Comparison of ENCODE assay signal across 13 cellular contexts in the genomic region with DNA sequence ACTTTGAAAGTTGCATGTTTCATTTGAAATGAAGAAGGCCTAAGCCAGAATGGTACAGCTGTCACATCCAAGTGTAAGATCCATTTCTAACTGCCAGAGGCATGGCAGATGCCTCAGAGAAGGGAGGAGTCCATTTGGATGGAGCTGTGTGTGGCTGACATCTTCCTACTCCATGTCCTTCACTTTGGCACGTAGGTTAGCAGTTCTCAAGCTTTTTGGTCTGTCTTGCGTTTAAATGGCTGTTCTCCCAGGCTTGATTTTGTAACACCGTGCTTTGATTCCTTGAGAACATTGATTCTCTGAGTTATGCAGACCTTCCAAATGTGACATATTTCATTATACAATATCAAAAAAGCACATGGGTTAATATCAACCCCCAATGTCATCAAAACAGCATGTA. TPM values are rescaled to one million over a fixed set of nuclear protein-coding genes. Genes with fewer than 3 reads are reported as not detected.
A peak's percentile ranks its signal among the peaks of the same experiment; 100 is the strongest.
DNase-seq lines count a peak whose midpoint lies in the region; ATAC-seq and TF ChIP-seq lines count a peak whose summit lies in the region.
"Had no signal": no experiment of that assay in that cellular context is flagged by ENCODE, and none has a peak within 500 bp of the region (broad histone marks: within the 10 kb centered on the region; RNA-seq: fewer than 3 reads in every experiment).

No MANE protein-coding gene starts in this region.

- H3K27me3 Mint-ChIP-seq in natural killer cell treated with Interleukin-12 subunit alpha and Interleukin-12 subunit beta and Interleukin-15 and Interleukin-18, amount 100 ng/mL, for 72 hours = peaks cover 50 to 55% of the 10 kb centered on the region in 2 donors
- H3K27me3 Mint-ChIP-seq in glutamatergic neuron (ENCODE audit: unreplicated experiment) = peaks cover 5% of the 10 kb centered on the region

- no peaks in the 10 kb centered on the region for H3K27me3 ChIP-seq in left ventricle myocardium inferior (ENCODE audit: low read depth)
- H3K27me3 ChIP-seq in gastroesophageal sphincter = no peaks in the 10 kb centered on the region
- H3K27me3 ChIP-seq in sigmoid colon = no peaks in the 10 kb centered on the region

- peak; percentile 56 for ATAC-seq in left ventricle myocardium superior
- no peak for ATAC-seq in gastroesophageal sphincter
- no peak for ATAC-seq in natural killer cell treated with Interleukin-12 subunit alpha and Interleukin-12 subunit beta and Interleukin-15 and Interleukin-18, amount 100 ng/mL, for 72 hours
- ATAC-seq in GM18907 (IDR thresholded peaks at IDR 0.05; ENCODE audit: unreplicated experiment) = no peak
- ATAC-seq: HCT116 had no signal

- WGBS in gastroesophageal sphincter (ENCODE audit: low coverage in 1 of 2), 2 donors = 33 to 48% methylated on average over 3 of the region's 3 CpGs
- 86 to 94% methylated on average over 3 of the region's 3 CpGs for WGBS in sigmoid colon, 2 donors

- no peaks in the 10 kb centered on the region for H3K9me3 Mint-ChIP-seq in natural killer cell treated with Interleukin-12 subunit alpha and Interleukin-12 subunit beta and Interleukin-15 and Interleukin-18, amount 100 ng/mL, for 72 hours
- H3K9me3 Mint-ChIP-seq in glutamatergic neuron (ENCODE audit: unreplicated experiment) = peaks cover 8% of the 10 kb centered on the region

- H3K36me3 ChIP-seq in left ventricle myocardium inferior (no peaks in the 10 kb centered on the region), gastroesophageal sphincter (no peaks in the 10 kb centered on the region), sigmoid colon (no peaks in the 10 kb centered on the region)
- H3K36me3 ChIP-seq: BLaER1 treated with 17β-estradiol and CSF1 and Interleukin-3, amounts not matched to agents 10 nM and 100 nM had no signal

- no peak for TF ChIP-seq EP300 in gastroesophageal sphincter (IDR thresholded peaks at IDR 0.05)
- TF ChIP-seq EP300 in sigmoid colon (IDR thresholded peaks at IDR 0.05) = no peak

- no peak for TF ChIP-seq POLR2A in gastroesophageal sphincter (IDR thresholded peaks at IDR 0.05)
- TF ChIP-seq POLR2A in sigmoid colon (IDR thresholded peaks at IDR 0.05) = no peak

- TF ChIP-seq CTCF in left ventricle myocardium inferior (IDR thresholded peaks at IDR 0.05; ENCODE audit: borderline replicate concordance) (no peak), gastroesophageal sphincter (IDR thresholded peaks at IDR 0.05) (no peak), sigmoid colon (IDR thresholded peaks at IDR 0.05) (no peak), glutamatergic neuron (IDR thresholded peaks at IDR 0.05; ENCODE audit: partially characterized antibody, unreplicated experiment) (no peak)

- no peak overlapping the region for H3K27ac Mint-ChIP-seq in natural killer cell treated with Interleukin-12 subunit alpha and Interleukin-12 subunit beta and Interleukin-15 and Interleukin-18, amount 100 ng/mL, for 72 hours
- H3K27ac Mint-ChIP-seq in glutamatergic neuron (ENCODE audit: unreplicated experiment) = no peak overlapping the region
- H3K27ac Mint-ChIP-seq: CD4-positive, CD25-positive, alpha-beta regulatory T cell had no signal

- no peak overlapping the region for H3K4me3 Mint-ChIP-seq in natural killer cell treated with Interleukin-12 subunit alpha and Interleukin-12 subunit beta and Interleukin-15 and Interleukin-18, amount 100 ng/mL, for 72 hours
- no peak overlapping the region for H3K4me3 Mint-ChIP-seq in glutamatergic neuron (ENCODE audit: unreplicated experiment)
- H3K4me3 Mint-ChIP-seq: CD4-positive, CD25-positive, alpha-beta regulatory T cell had no signal

- DNase-seq in left ventricle myocardium superior = no peak
- no peak for DNase-seq in left ventricle myocardium inferior
- no peak for DNase-seq in sigmoid colon
- no peak for DNase-seq in natural killer cell treated with Interleukin-12 subunit alpha and Interleukin-12 subunit beta and Interleukin-15 and Interleukin-18, amount 100 ng/mL, for 72 hours (ENCODE audit: low spot score)
- DNase-seq in glutamatergic neuron = no peak
- DNase-seq: ACHN; CD4-positive, CD25-positive, alpha-beta regulatory T cell; DMS 273 treated with DMSO at 0.1 percent for 48 hours; GM23248 had no signal

- H3K36me3 Mint-ChIP-seq in natural killer cell treated with Interleukin-12 subunit alpha and Interleukin-12 subunit beta and Interleukin-15 and Interleukin-18, amount 100 ng/mL, for 72 hours = no peaks in the 10 kb centered on the region
- H3K36me3 Mint-ChIP-seq in glutamatergic neuron (ENCODE audit: unreplicated experiment) = no peaks in the 10 kb centered on the region
- H3K36me3 Mint-ChIP-seq: CD4-positive, CD25-positive, alpha-beta regulatory T cell had no signal

- H3K4me3 ChIP-seq in left ventricle myocardium inferior (no peak overlapping the region), gastroesophageal sphincter (no peak overlapping the region), sigmoid colon (no peak overlapping the region)
- H3K4me3 ChIP-seq: BLaER1 treated with 17β-estradiol and CSF1 and Interleukin-3, amounts not matched to agents 10 nM and 100 nM; GM23248 had no signal

- peaks cover 3 to 4% of the 10 kb centered on the region in 2 donors for H3K4me1 Mint-ChIP-seq in natural killer cell treated with Interleukin-12 subunit alpha and Interleukin-12 subunit beta and Interleukin-15 and Interleukin-18, amount 100 ng/mL, for 72 hours (ENCODE audit: low read depth in 2 of 2)
- peaks cover 17% of the 10 kb centered on the region for H3K4me1 Mint-ChIP-seq in glutamatergic neuron (ENCODE audit: low read depth, unreplicated experiment)

- H3K9me3 ChIP-seq in left ventricle myocardium inferior (replicated peaks) (no peaks in the 10 kb centered on the region), gastroesophageal sphincter (no peaks in the 10 kb centered on the region), sigmoid colon (no peaks in the 10 kb centered on the region)
- H3K9me3 ChIP-seq: BLaER1 treated with 17β-estradiol and CSF1 and Interleukin-3, amounts not matched to agents 10 nM and 100 nM had no signal

- no peak overlapping the region for H3K27ac ChIP-seq in left ventricle myocardium inferior (replicated peaks)
- H3K27ac ChIP-seq in gastroesophageal sphincter = peak overlapping the region in 3 of 4 donors; percentile 44 to 48 (median 45)
- peak overlapping the region in 3 of 4 donors; percentile 20 to 46 (median 38) for H3K27ac ChIP-seq in sigmoid colon
- H3K27ac ChIP-seq: BLaER1 treated with 17β-estradiol and CSF1 and Interleukin-3, amounts not matched to agents 10 nM and 100 nM; GM23248 had no signal

- intact Hi-C loops in left ventricle myocardium superior (cut with micrococcal nuclease) (no loop called here), left ventricle myocardium inferior (cut with micrococcal nuclease) (no loop called here), sigmoid colon (cut with DNase I) (no loop called here)

- H3K4me1 ChIP-seq in left ventricle myocardium inferior (peaks cover 21% of the 10 kb centered on the region), gastroesophageal sphincter (peaks cover 0 to 90% (median 0%) of the 10 kb centered on the region in 3 donors), sigmoid colon (peaks cover 0 to 75% (median 53%) of the 10 kb centered on the region in 4 donors)

RNA-seq across cellular contexts. Expression of gene EML1, which starts 23.4 kb away (rescaled TPM):
- total RNA-seq in left ventricle myocardium superior = 42.9 TPM
- total RNA-seq in left ventricle myocardium inferior = 33.3 TPM
- 100 to 1,000 TPM; 121 to 206 (median 136) TPM for total RNA-seq in gastroesophageal sphincter
- 100 to 1,000 TPM in 3 of 4 donors, 10 to 100 TPM in 1; 91.5 to 148 (median 141) TPM for total RNA-seq in sigmoid colon
- polyA plus RNA-seq in sigmoid colon = 1 to 10 TPM; 3.9 to 7.8 (median 5.0) TPM
- 1 to 10 TPM in 1 of 2 donors, not detected in 1; 1.4 TPM for total RNA-seq in natural killer cell treated with Interleukin-12 subunit alpha and Interleukin-12 subunit beta and Interleukin-15 and Interleukin-18, amount 100 ng/mL, for 72 hours
- total RNA-seq in glutamatergic neuron (ENCODE audit: unreplicated experiment) = 73.6 TPM
- total RNA-seq: CD4-positive, CD25-positive, alpha-beta regulatory T cell had no signal
- polyA plus RNA-seq: CD4-positive, CD25-positive, alpha-beta regulatory T cell had no signal

Comparison
In these comparisons a context has a peak if more than half of its experiments do, and no peak if none do; other contexts are left out.
1. RNA of gene EML1, which starts 23.4 kb away (total RNA-seq): 121 to 206 TPM in gastroesophageal sphincter, 91.5 to 148 TPM in sigmoid colon, 73.6 TPM in glutamatergic neuron (single experiment), 42.9 TPM in left ventricle myocardium superior (single experiment) and 33.3 TPM in left ventricle myocardium inferior (single experiment); 1.4 TPM in natural killer cell treated with Interleukin-12 subunit alpha and Interleukin-12 subunit beta and Interleukin-15 and Interleukin-18, amount 100 ng/mL, for 72 hours; every median in the first group is over 10 times any median in the second.